ENCODE assay signal across 9 cellular contexts in the genomic region with DNA sequence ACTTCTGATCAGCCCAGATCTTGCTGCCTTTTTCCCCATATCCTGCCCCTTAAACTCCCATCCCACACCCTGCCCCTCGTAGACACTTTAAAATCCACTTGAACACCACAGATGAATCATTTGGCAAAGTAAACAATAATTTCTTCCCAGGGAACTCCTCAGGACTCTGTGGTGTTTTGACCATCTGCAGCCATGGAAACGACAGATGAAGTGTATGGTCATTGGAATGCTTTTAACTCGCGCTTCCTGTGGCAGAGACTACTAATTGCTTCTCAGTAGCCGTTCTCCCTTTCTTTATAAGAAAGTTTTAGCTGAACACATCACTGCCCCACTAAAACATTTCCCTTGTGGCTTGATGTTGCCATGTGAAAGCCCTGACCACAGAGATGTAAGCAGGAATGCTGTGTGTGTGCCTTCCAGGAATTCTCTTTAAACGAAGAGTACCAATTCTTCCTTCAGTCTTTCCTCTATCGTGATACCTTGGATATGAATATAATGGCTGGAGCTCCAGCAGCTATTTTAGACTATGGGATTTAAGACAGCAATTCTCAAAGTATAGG.
DNase-seq lines count a peak whose midpoint lies in the region; ATAC-seq, FAIRE-seq and TF ChIP-seq lines count a peak whose summit lies in the region.
"Had no signal": no experiment of that assay in that cellular context is flagged by ENCODE, and none has a peak within 500 bp of the region (broad histone marks: within the 10 kb centered on the region; RNA-seq: fewer than 3 reads in every experiment).

No MANE protein-coding gene starts in this region.

- no peak for TF ChIP-seq POLR2A in vagina (IDR thresholded peaks at IDR 0.05)

- FAIRE-seq in bronchial epithelial cell (lab: Jason Lieb, UNC) = peak; percentile 58
- FAIRE-seq: G401.6 had no signal

- H3K27me3 ChIP-seq in bronchial epithelial cell (ENCODE audit: control insufficient read depth, insufficient read depth, low read length) (no peaks in the 10 kb centered on the region), left lung (no peaks in the 10 kb centered on the region), vagina (no peaks in the 10 kb centered on the region)

- TF ChIP-seq CTCF in bronchial epithelial cell (IDR thresholded peaks at IDR 0.05; ENCODE audit: insufficient read depth, low read length, severe bottlenecking) (no peak), left lung (IDR thresholded peaks at IDR 0.05) (no peak), vagina (IDR thresholded peaks at IDR 0.05) (no peak)

- in situ Hi-C loops in ACHN (cut with HindIII; ENCODE audit: low pct_ligation_motif_present, low pct_unique_long_range_greater_than_20kb, low sequenced_read_pairs) = no loop called here

- peak; percentile 54; the same call in 1 of the 2 replicates for TF ChIP-seq EP300 in Ishikawa (IDR thresholded peaks at IDR 0.05; ENCODE audit: borderline replicate concordance)

- no peak for TF ChIP-seq RAD21 in Ishikawa (IDR thresholded peaks at IDR 0.05; ENCODE audit: low read depth)

- intact Hi-C loops in left lung (cut with DNase I) (no loop called here), vagina (cut with DNase I) (no loop called here)

- H3K4me1 ChIP-seq in left lung = peaks cover 21 to 23% of the 10 kb centered on the region in 2 donors
- H3K4me1 ChIP-seq in vagina = peaks cover 35% of the 10 kb centered on the region

- ATAC-seq in left lung (peak; percentile 91), HG03175 (IDR thresholded peaks at IDR 0.05; ENCODE audit: unreplicated experiment) (no peak)

- H3K36me3 ChIP-seq in bronchial epithelial cell (ENCODE audit: control insufficient read depth, insufficient read depth, low read length) (no peaks in the 10 kb centered on the region), left lung (no peaks in the 10 kb centered on the region), vagina (no peaks in the 10 kb centered on the region)

- H3K27ac ChIP-seq in left lung = peak overlapping the region; percentile 76 to 84
- H3K27ac ChIP-seq in vagina = peak overlapping the region; percentile 53

- H3K4me3 ChIP-seq in bronchial epithelial cell (ENCODE audit: low read depth, low read length) (no peak overlapping the region), left lung (no peak overlapping the region), vagina (no peak overlapping the region)

- no peaks in the 10 kb centered on the region for H3K9me3 ChIP-seq in left lung
- no peaks in the 10 kb centered on the region for H3K9me3 ChIP-seq in vagina

- DNase-seq in ACHN (peak; percentile 92), bronchial epithelial cell (ENCODE audit: low read depth) (peak; percentile 98), left lung (peak in 1 of 2 donors; percentile 63), vagina (ENCODE audit: extremely low spot score in 2 of 2) (no peak), SK-N-DZ (ENCODE audit: low spot score) (no peak), OCI-M1 (lab: John Stamatoyannopoulos, UW) (no peak)

TF ChIP-seq in Ishikawa, 13 proteins besides CTCF, POLR2A, EP300 and RAD21:
- no peak for TF ChIP-seq ZBTB7A (IDR thresholded peaks at IDR 0.05; ENCODE audit: low read depth)
- TF ChIP-seq, protein P1, sequence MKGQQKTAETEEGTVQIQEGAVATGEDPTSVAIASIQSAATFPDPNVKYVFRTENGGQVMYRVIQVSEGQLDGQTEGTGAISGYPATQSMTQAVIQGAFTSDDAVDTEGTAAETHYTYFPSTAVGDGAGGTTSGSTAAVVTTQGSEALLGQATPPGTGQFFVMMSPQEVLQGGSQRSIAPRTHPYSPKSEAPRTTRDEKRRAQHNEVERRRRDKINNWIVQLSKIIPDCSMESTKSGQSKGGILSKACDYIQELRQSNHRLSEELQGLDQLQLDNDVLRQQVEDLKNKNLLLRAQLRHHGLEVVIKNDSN (IDR thresholded peaks at IDR 0.05) = no peak
- no peak for TF ChIP-seq YY1 (IDR thresholded peaks at IDR 0.05; ENCODE audit: low read depth)
- TF ChIP-seq EGR1 (IDR thresholded peaks at IDR 0.05) = no peak
- no peak for TF ChIP-seq NFIC (IDR thresholded peaks at IDR 0.05)
- TF ChIP-seq FOXM1 (IDR thresholded peaks at IDR 0.05; ENCODE audit: borderline replicate concordance, low read depth) = 0 out of 2 replicates have a peak, but pooled peaks have one; percentile 43
- TF ChIP-seq, protein P2, sequence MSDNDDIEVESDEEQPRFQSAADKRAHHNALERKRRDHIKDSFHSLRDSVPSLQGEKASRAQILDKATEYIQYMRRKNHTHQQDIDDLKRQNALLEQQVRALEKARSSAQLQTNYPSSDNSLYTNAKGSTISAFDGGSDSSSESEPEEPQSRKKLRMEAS (IDR thresholded peaks at IDR 0.05) = no peak
- TF ChIP-seq CREB1 (IDR thresholded peaks at IDR 0.05; ENCODE audit: low read depth) = no peak
- TF ChIP-seq TEAD4 (IDR thresholded peaks at IDR 0.05) = peak; percentile 40; the same call in 1 of the 2 replicates
- TF ChIP-seq TCF12 (IDR thresholded peaks at IDR 0.05; ENCODE audit: low read depth) = peak; percentile 54; the same call in 1 of the 2 replicates
- no peak for TF ChIP-seq CEBPB (IDR thresholded peaks at IDR 0.05)
- TF ChIP-seq, protein P3, sequence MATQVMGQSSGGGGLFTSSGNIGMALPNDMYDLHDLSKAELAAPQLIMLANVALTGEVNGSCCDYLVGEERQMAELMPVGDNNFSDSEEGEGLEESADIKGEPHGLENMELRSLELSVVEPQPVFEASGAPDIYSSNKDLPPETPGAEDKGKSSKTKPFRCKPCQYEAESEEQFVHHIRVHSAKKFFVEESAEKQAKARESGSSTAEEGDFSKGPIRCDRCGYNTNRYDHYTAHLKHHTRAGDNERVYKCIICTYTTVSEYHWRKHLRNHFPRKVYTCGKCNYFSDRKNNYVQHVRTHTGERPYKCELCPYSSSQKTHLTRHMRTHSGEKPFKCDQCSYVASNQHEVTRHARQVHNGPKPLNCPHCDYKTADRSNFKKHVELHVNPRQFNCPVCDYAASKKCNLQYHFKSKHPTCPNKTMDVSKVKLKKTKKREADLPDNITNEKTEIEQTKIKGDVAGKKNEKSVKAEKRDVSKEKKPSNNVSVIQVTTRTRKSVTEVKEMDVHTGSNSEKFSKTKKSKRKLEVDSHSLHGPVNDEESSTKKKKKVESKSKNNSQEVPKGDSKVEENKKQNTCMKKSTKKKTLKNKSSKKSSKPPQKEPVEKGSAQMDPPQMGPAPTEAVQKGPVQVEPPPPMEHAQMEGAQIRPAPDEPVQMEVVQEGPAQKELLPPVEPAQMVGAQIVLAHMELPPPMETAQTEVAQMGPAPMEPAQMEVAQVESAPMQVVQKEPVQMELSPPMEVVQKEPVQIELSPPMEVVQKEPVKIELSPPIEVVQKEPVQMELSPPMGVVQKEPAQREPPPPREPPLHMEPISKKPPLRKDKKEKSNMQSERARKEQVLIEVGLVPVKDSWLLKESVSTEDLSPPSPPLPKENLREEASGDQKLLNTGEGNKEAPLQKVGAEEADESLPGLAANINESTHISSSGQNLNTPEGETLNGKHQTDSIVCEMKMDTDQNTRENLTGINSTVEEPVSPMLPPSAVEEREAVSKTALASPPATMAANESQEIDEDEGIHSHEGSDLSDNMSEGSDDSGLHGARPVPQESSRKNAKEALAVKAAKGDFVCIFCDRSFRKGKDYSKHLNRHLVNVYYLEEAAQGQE (IDR thresholded peaks at IDR 0.05; ENCODE audit: low read depth) = no peak
- no peak for TF ChIP-seq TAF1 (IDR thresholded peaks at IDR 0.05; ENCODE audit: low read depth)

Comparison
In these comparisons a context has a peak if more than half of its experiments do, and no peak if none do; other contexts are left out.
1. DNase-seq: peak in ACHN (single experiment) and bronchial epithelial cell (single experiment); none in vagina (0 of 2), SK-N-DZ (single experiment) and OCI-M1 (single experiment).